Comparison of ENCODE assay signal across 18 cellular contexts in the genomic region with DNA sequence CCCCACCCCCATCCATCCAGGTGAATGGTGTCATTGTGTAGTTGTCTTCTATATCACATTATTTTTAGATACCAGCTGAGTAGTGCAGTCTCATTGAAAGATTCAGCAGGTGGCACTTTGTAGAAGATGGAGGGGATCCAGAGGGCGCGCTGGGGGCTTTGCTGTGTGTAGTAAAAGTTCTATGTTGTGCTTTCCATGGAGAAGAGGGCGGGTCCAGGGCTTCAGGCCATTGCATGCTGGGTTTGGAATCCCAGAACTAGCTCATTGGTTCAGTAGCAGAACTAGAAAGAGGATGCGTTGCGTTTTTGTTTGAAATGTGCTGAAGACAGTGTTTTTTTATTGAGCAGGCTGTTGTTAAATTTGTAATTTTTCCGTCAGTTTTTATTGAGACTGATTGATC.
A peak's percentile ranks its signal among the peaks of the same experiment; 100 is the strongest.
DNase-seq lines count a peak whose midpoint lies in the region; ATAC-seq and TF ChIP-seq lines count a peak whose summit lies in the region.
"Had no signal": no experiment of that assay in that cellular context is flagged by ENCODE, and none has a peak within 500 bp of the region (broad histone marks: within the 10 kb centered on the region; RNA-seq: fewer than 3 reads in every experiment).

No MANE protein-coding gene starts in this region.

- no peak overlapping the region for H4K8ac ChIP-seq in mesenchymal stem cell (ENCODE audit: low read length)

- CTCF ChIA-PET in WTC11 (lab: Charles Lee), result interaction anchor here (0.5 to 2.6 kb wide), 4 partner anchors 14 to 299 kb away, joined by 3 to 12 read pairs (median 3); no protein-coding TSS in a partner anchor

- no peak overlapping the region for H3K4me2 ChIP-seq in mesenchymal stem cell (ENCODE audit: low read length, poor library complexity, severe bottlenecking)

- POLR2A ChIA-PET in WTC11 (lab: Charles Lee), result no interaction called here

- H2BK5ac ChIP-seq in mesenchymal stem cell (ENCODE audit: low read depth, low read length, poor library complexity, severe bottlenecking), result no peak overlapping the region

- no peak overlapping the region for H3K4me3 Mint-ChIP-seq in WTC11
- H3K4me3 Mint-ChIP-seq in stimulated activated naive B cell treated with anti-CD40 and anti-IgM and Interleukin-4, amounts not matched to agents 10 μg/mL and 1 μg/mL and 100 μg/mL, for 72 hours, result no peak overlapping the region
- H3K4me3 Mint-ChIP-seq: activated CD4-positive, alpha-beta T cell treated with anti-CD3 and anti-CD28 coated beads for 36 hours had no signal

- no peaks in the 10 kb centered on the region for H3K9me3 Mint-ChIP-seq in WTC11
- no peaks in the 10 kb centered on the region for H3K9me3 Mint-ChIP-seq in stimulated activated naive B cell treated with anti-CD40 and anti-IgM and Interleukin-4, amounts not matched to agents 10 μg/mL and 1 μg/mL and 100 μg/mL, for 72 hours

- H3K36me3 ChIP-seq in mesenchymal stem cell (ENCODE audit: control insufficient read depth in 1 of 2, insufficient read depth in 2 of 2, low read depth in 1 of 2, low read length in 2 of 2), result peaks cover 0 to 31% of the 10 kb centered on the region in 2 experiments
- H3K36me3 ChIP-seq: BE2C, tibial nerve had no signal

- peak overlapping the region; percentile 33 for H2BK15ac ChIP-seq in mesenchymal stem cell (ENCODE audit: low read depth, poor library complexity, severe bottlenecking)

- DNase-seq in DMS 273 (lab: John Stamatoyannopoulos, UW; ENCODE audit: unreplicated experiment) (peak; percentile 17), DMS 273 treated with DMSO at 0.1 percent for 48 hours (lab: John Stamatoyannopoulos, UW) (no peak), WTC11 (ENCODE audit: low spot score) (no peak), mesenchymal stem cell (no peak), activated T-cell treated with anti-CD3 and anti-CD28 coated beads for 4 hours (no peak)
- no peak for DNase-seq in stimulated activated naive B cell treated with anti-CD40 and anti-IgM and Interleukin-4, amounts not matched to agents 10 μg/mL and 1 μg/mL and 100 μg/mL, for 72 hours
- DNase-seq: activated CD4-positive, alpha-beta T cell treated with anti-CD3 and anti-CD28 coated beads for 36 hours; BE2C; DMS153; effector CD4-positive, alpha-beta T cell; HCEC 1CT; MG63; NCI-H1694 treated with DMSO at 0.1 percent for 48 hours; right cardiac atrium had no signal

- H3K4me3 ChIP-seq in mesenchymal stem cell (ENCODE audit: insufficient read depth in 1 of 2, low read depth in 1 of 2, low read length in 2 of 2), result no peak overlapping the region
- H3K4me3 ChIP-seq: MG63, tibial nerve had no signal

- H3K36me3 Mint-ChIP-seq in WTC11, result no peaks in the 10 kb centered on the region
- H3K36me3 Mint-ChIP-seq in stimulated activated naive B cell treated with anti-CD40 and anti-IgM and Interleukin-4, amounts not matched to agents 10 μg/mL and 1 μg/mL and 100 μg/mL, for 72 hours, result peaks cover 22 to 24% of the 10 kb centered on the region in 2 donors

- 0 out of 2 replicates have a peak overlapping the region, but pooled peaks have one; percentile 15 for H3K27ac Mint-ChIP-seq in WTC11
- peak overlapping the region; percentile 83 for H3K27ac Mint-ChIP-seq in stimulated activated naive B cell treated with anti-CD40 and anti-IgM and Interleukin-4, amounts not matched to agents 10 μg/mL and 1 μg/mL and 100 μg/mL, for 72 hours

- H2AFZ ChIP-seq in mesenchymal stem cell (ENCODE audit: low read depth, low read length), result no peak overlapping the region

- H3K9ac ChIP-seq in mesenchymal stem cell (ENCODE audit: low read length), result no peak overlapping the region

- H3K27me3 ChIP-seq in mesenchymal stem cell (ENCODE audit: control insufficient read depth in 1 of 2, insufficient read depth in 1 of 2, low read length in 2 of 2), result no peaks in the 10 kb centered on the region
- H3K27me3 ChIP-seq: BE2C, MG63, tibial nerve had no signal

- H3K23ac ChIP-seq in mesenchymal stem cell (ENCODE audit: low read length in 2 of 2), result no peak overlapping the region

- H3K27me3 Mint-ChIP-seq in WTC11 (ENCODE audit: low read depth), result no peaks in the 10 kb centered on the region
- no peaks in the 10 kb centered on the region for H3K27me3 Mint-ChIP-seq in stimulated activated naive B cell treated with anti-CD40 and anti-IgM and Interleukin-4, amounts not matched to agents 10 μg/mL and 1 μg/mL and 100 μg/mL, for 72 hours
- H3K27me3 Mint-ChIP-seq: activated CD4-positive, alpha-beta T cell treated with anti-CD3 and anti-CD28 coated beads for 36 hours had no signal

- H3K14ac ChIP-seq in mesenchymal stem cell (ENCODE audit: low read length in 2 of 2), result no peak overlapping the region

- peaks cover 5% of the 10 kb centered on the region for H3K79me1 ChIP-seq in mesenchymal stem cell (replicated peaks; ENCODE audit: low read length, poor library complexity, severe bottlenecking)

- H3K4ac ChIP-seq in mesenchymal stem cell (ENCODE audit: low read depth in 1 of 2, low read length in 2 of 2), result no peak overlapping the region

- H4K91ac ChIP-seq in mesenchymal stem cell (ENCODE audit: low read length), result no peak overlapping the region

- H2AK5ac ChIP-seq in mesenchymal stem cell (ENCODE audit: low read length, severe bottlenecking), result no peak overlapping the region

- WGBS in mesenchymal stem cell, result 93% methylated on average over 6 of the region's 6 CpGs

- no peak overlapping the region for H2BK12ac ChIP-seq in mesenchymal stem cell (ENCODE audit: low read length in 2 of 2)

- ATAC-seq in WTC11 (no peak; the same call in 1 of the 2 replicates), GM21526 (IDR thresholded peaks at IDR 0.05; ENCODE audit: low FRiP score, unreplicated experiment) (no peak), HG02759 (IDR thresholded peaks at IDR 0.05; ENCODE audit: unreplicated experiment) (no peak)
- no peak for ATAC-seq in stimulated activated naive B cell treated with anti-CD40 and anti-IgM and Interleukin-4, amounts not matched to agents 10 μg/mL and 1 μg/mL and 100 μg/mL, for 72 hours (replicated peaks)
- ATAC-seq: activated CD4-positive, alpha-beta T cell treated with anti-CD3 and anti-CD28 coated beads for 36 hours; right cardiac atrium had no signal

- H3K4me1 Mint-ChIP-seq in WTC11, result peaks cover 63% of the 10 kb centered on the region
- H3K4me1 Mint-ChIP-seq in stimulated activated naive B cell treated with anti-CD40 and anti-IgM and Interleukin-4, amounts not matched to agents 10 μg/mL and 1 μg/mL and 100 μg/mL, for 72 hours, result peaks cover 50 to 80% of the 10 kb centered on the region in 2 donors

- no peak overlapping the region for H3K18ac ChIP-seq in mesenchymal stem cell (ENCODE audit: low read depth in 1 of 2, low read length in 2 of 2)

- H3K9me3 ChIP-seq in mesenchymal stem cell (ENCODE audit: control insufficient read depth, low read length), result no peaks in the 10 kb centered on the region
- H3K9me3 ChIP-seq: BE2C, MG63, tibial nerve had no signal

- H2BK120ac ChIP-seq in mesenchymal stem cell (ENCODE audit: low read depth, low read length), result no peak overlapping the region

- TF ChIP-seq CTCF in WTC11 (IDR thresholded peaks at IDR 0.05), result no peak

- peaks cover 15% of the 10 kb centered on the region for H3K4me1 ChIP-seq in mesenchymal stem cell (ENCODE audit: control insufficient read depth, insufficient read depth, low read depth, low read length)

- no peak overlapping the region for H3K27ac ChIP-seq in mesenchymal stem cell (ENCODE audit: low read length, poor library complexity, severe bottlenecking)
- H3K27ac ChIP-seq: 22Rv1 had no signal

TF ChIP-seq in WTC11, 78 proteins besides CTCF, POLR2A, EP300 and RAD21 (continues in another document):
- TF ChIP-seq FOXJ3 (CRISPR knock-in tag; IDR thresholded peaks at IDR 0.05; ENCODE audit: borderline replicate concordance) (no peak), CREM (CRISPR knock-in tag; IDR thresholded peaks at IDR 0.05) (no peak), NFYB (CRISPR knock-in tag; conservative IDR thresholded peaks at IDR 0.05; ENCODE audit: low read depth) (no peak), ZNF671 (CRISPR knock-in tag; IDR thresholded peaks at IDR 0.05) (no peak), IRF2 (CRISPR knock-in tag; IDR thresholded peaks at IDR 0.05; ENCODE audit: borderline replicate concordance, low read depth) (no peak)
- TF ChIP-seq, protein P1, sequence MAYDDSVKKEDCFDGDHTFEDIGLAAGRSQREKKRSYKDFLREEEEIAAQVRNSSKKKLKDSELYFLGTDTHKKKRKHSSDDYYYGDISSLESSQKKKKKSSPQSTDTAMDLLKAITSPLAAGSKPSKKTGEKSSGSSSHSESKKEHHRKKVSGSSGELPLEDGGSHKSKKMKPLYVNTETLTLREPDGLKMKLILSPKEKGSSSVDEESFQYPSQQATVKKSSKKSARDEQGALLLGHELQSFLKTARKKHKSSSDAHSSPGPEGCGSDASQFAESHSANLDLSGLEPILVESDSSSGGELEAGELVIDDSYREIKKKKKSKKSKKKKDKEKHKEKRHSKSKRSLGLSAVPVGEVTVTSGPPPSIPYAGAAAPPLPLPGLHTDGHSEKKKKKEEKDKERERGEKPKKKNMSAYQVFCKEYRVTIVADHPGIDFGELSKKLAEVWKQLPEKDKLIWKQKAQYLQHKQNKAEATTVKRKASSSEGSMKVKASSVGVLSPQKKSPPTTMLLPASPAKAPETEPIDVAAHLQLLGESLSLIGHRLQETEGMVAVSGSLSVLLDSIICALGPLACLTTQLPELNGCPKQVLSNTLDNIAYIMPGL (CRISPR knock-in tag; IDR thresholded peaks at IDR 0.05), result no peak
